Comparison of ENCODE assay signal across 8 cellular contexts in the genomic region with DNA sequence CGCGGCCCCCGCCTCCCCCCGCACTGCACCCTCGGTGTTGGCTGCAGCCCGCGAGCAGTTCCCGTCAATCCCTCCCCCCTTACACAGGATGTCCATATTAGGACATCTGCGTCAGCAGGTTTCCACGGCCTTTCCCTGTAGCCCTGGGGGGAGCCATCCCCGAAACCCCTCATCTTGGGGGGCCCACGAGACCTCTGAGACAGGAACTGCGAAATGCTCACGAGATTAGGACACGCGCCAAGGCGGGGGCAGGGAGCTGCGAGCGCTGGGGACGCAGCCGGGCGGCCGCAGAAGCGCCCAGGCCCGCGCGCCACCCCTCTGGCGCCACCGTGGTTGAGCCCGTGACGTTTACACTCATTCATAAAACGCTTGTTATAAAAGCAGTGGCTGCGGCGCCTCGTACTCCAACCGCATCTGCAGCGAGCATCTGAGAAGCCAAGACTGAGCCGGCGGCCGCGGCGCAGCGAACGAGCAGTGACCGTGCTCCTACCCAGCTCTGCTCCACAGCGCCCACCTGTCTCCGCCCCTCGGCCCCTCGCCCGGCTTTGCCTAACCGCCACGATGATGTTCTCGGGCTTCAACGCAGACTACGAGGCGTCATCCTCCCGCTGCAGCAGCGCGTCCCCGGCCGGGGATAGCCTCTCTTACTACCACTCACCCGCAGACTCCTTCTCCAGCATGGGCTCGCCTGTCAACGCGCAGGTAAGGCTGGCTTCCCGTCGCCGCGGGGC. TPM values are rescaled to one million over a fixed set of nuclear protein-coding genes. Genes with fewer than 3 reads are reported as not detected.
A peak's percentile ranks its signal among the peaks of the same experiment; 100 is the strongest.
DNase-seq lines count a peak whose midpoint lies in the region; ATAC-seq and TF ChIP-seq lines count a peak whose summit lies in the region.

A gene (plus strand): TSS at position 407 of the 731 bp plus-strand sequence. CDS start 155 bp downstream, at position 562.

- intact Hi-C loops in T-helper 1 cell treated with Interleukin-12 subunit alpha and Interleukin-12 subunit beta and Interleukin-4 antibody, amounts not matched to agents 30 ng/mL and 1 ng/mL, for 36 hours (cut with micrococcal nuclease) = loop anchor here (1.0 to 5.0 kb wide), 7 partner anchors 16 to 1194 kb away; a partner anchor contains a TSS
- intact Hi-C loops in left ventricle myocardium inferior (cut with micrococcal nuclease) = no loop called here
- intact Hi-C loops in upper lobe of right lung (cut with DNase I) = no loop called here

- H3K27ac ChIP-seq in left ventricle myocardium inferior (replicated peaks) (peak within 1 kb of the TSS; percentile 100), upper lobe of right lung (peak within 1 kb of the TSS; percentile 100)

- H3K4me3 ChIP-seq in left ventricle myocardium inferior (peak within 1 kb of the TSS; percentile 83), upper lobe of right lung (peak within 1 kb of the TSS; percentile 85)

- H3K4me1 Mint-ChIP-seq in progenitor cell of endocrine pancreas (ENCODE audit: low read depth) = peaks cover 40% of the 10 kb centered on the region

- no peaks in the 10 kb centered on the region for H3K27me3 ChIP-seq in left ventricle myocardium inferior (ENCODE audit: low read depth)
- H3K27me3 ChIP-seq in upper lobe of right lung = no peaks in the 10 kb centered on the region

- peak; percentile 61 for ATAC-seq in GM18499 (IDR thresholded peaks at IDR 0.05; ENCODE audit: insufficient read depth, unreplicated experiment)
- peak; percentile 86 for ATAC-seq in HG02885 (IDR thresholded peaks at IDR 0.05; ENCODE audit: poor library complexity, unreplicated experiment)
- ATAC-seq in upper lobe of right lung = peak; percentile 80

- H3K9me3 ChIP-seq in left ventricle myocardium inferior (replicated peaks) = no peaks in the 10 kb centered on the region
- no peaks in the 10 kb centered on the region for H3K9me3 ChIP-seq in upper lobe of right lung

- no peak for TF ChIP-seq CTCF in left ventricle myocardium inferior (IDR thresholded peaks at IDR 0.05; ENCODE audit: borderline replicate concordance)
- TF ChIP-seq CTCF in progenitor cell of endocrine pancreas (IDR thresholded peaks at IDR 0.05; ENCODE audit: unreplicated experiment) = no peak
- no peak for TF ChIP-seq CTCF in upper lobe of right lung (IDR thresholded peaks at IDR 0.05)

- peak within 1 kb of the TSS; percentile 100 for H3K27ac Mint-ChIP-seq in progenitor cell of endocrine pancreas

- H3K9me3 Mint-ChIP-seq in progenitor cell of endocrine pancreas (ENCODE audit: low read depth) = no peaks in the 10 kb centered on the region

- peaks cover 20% of the 10 kb centered on the region for H3K36me3 ChIP-seq in left ventricle myocardium inferior
- peaks cover 21% of the 10 kb centered on the region for H3K36me3 ChIP-seq in upper lobe of right lung

- H3K4me3 Mint-ChIP-seq in progenitor cell of endocrine pancreas (ENCODE audit: low read depth) = peak within 1 kb of the TSS; percentile 92

- H3K4me1 ChIP-seq in left ventricle myocardium inferior (peaks cover 60% of the 10 kb centered on the region), upper lobe of right lung (peaks cover 43% of the 10 kb centered on the region)

- DNase-seq in NCI-H1694 treated with DMSO at 0.1 percent for 48 hours (lab: John Stamatoyannopoulos, UW) (peak; percentile 96), amniotic stem cell (lab: John Stamatoyannopoulos, UW) (peak; percentile 84), left ventricle myocardium inferior (peak; percentile 91), progenitor cell of endocrine pancreas (ENCODE audit: low spot score, unreplicated experiment) (peak; percentile 80), upper lobe of right lung (peak; percentile 95)

- H3K27me3 Mint-ChIP-seq in progenitor cell of endocrine pancreas = peaks cover 32% of the 10 kb centered on the region

- peaks cover 19% of the 10 kb centered on the region for H3K36me3 Mint-ChIP-seq in progenitor cell of endocrine pancreas (ENCODE audit: insufficient read depth)

RNA-seq across cellular contexts. Expression of the gene that starts here (rescaled TPM):
- 12.7 and 15.5 TPM in 2 replicates for total RNA-seq in T-helper 1 cell treated with Interleukin-12 subunit alpha and Interleukin-12 subunit beta and Interleukin-4 antibody, amounts not matched to agents 30 ng/mL and 1 ng/mL, for 36 hours
- 9.7 TPM for total RNA-seq in left ventricle myocardium inferior
- 73.7 and 88.8 TPM in 2 replicates for total RNA-seq in progenitor cell of endocrine pancreas
- total RNA-seq in upper lobe of right lung = 204 TPM

Comparison
In these comparisons a context has a peak if more than half of its experiments do, and no peak if none do; other contexts are left out.
1. Peak in every context shown above with its lines: DNase-seq, ATAC-seq, H3K4me3 ChIP-seq and H3K27ac ChIP-seq.